10 cellular contexts compared by ENCODE assay signal in genomic region chr7:131284702-131285419, GRCh38. TPM values are rescaled to one million over a fixed set of nuclear protein-coding genes. Genes with fewer than 3 reads are reported as not detected.
DNase-seq lines count a peak whose midpoint lies in the region; TF ChIP-seq lines count a peak whose summit lies in the region.
"Had no signal": no experiment of that assay in that cellular context is flagged by ENCODE, and none has a peak within 500 bp of the region (broad histone marks: within the 10 kb centered on the region; RNA-seq: fewer than 3 reads in every experiment).

No MANE protein-coding gene starts in this region.

- H3K4me3 ChIP-seq in epithelial cell of esophagus (ENCODE audit: low read length) (no peak overlapping the region), muscle layer of duodenum (ENCODE audit: low read depth in 1 of 2, low read length in 2 of 2) (no peak overlapping the region), smooth muscle cell (no peak overlapping the region)

- DNase-seq in NCI-H69 (lab: John Stamatoyannopoulos, UW) (peak; percentile 48), epithelial cell of esophagus (ENCODE audit: low read depth) (peak; percentile 33), ureter (ENCODE audit: low spot score) (peak; percentile 58), smooth muscle cell (lab: John Stamatoyannopoulos, UW; ENCODE audit: unreplicated experiment) (no peak), SK-N-DZ (ENCODE audit: low spot score) (no peak), NCI-H2227 treated with DMSO at 0.1 percent for 48 hours (lab: John Stamatoyannopoulos, UW) (no peak)
- DNase-seq: activated CD4-positive, alpha-beta memory T cell treated with anti-CD3 and anti-CD28 coated beads, Interleukin-2, amount 10 ng/mL, durations not matched to agents 7 days and 5 days; natural killer cell; NCI-H82 had no signal

- H3K36me3 ChIP-seq in muscle layer of duodenum (ENCODE audit: control insufficient read depth in 1 of 2, insufficient read depth in 2 of 2, low read length in 2 of 2) (no peaks in the 10 kb centered on the region), smooth muscle cell (ENCODE audit: low read depth) (no peaks in the 10 kb centered on the region)

- H4K20me1 ChIP-seq in smooth muscle cell (ENCODE audit: low read depth): no peaks in the 10 kb centered on the region

- WGBS in smooth muscle cell (ENCODE audit: low lambda C conversion rate): 71% methylated on average over 13 of the region's 13 CpGs

- no peak for TF ChIP-seq CTCF in epithelial cell of esophagus (IDR thresholded peaks at IDR 0.05; ENCODE audit: insufficient read depth, low read depth, low read length, missing control alignments)
- TF ChIP-seq CTCF in smooth muscle cell (IDR thresholded peaks at IDR 0.05; ENCODE audit: borderline replicate concordance, insufficient read depth, poor library complexity, severe bottlenecking): no peak

- H3K4me2 ChIP-seq in smooth muscle cell: no peak overlapping the region

- H2AFZ ChIP-seq in smooth muscle cell (ENCODE audit: low read depth): no peak overlapping the region

- H3K4me1 ChIP-seq in muscle layer of duodenum (ENCODE audit: control insufficient read depth in 1 of 2, insufficient read depth in 2 of 2, low read length in 2 of 2): peaks cover 0 to 8% of the 10 kb centered on the region in 2 donors
- peaks cover 6% of the 10 kb centered on the region for H3K4me1 ChIP-seq in smooth muscle cell (ENCODE audit: low read depth)

- H3K9me3 ChIP-seq in muscle layer of duodenum (ENCODE audit: control insufficient read depth in 1 of 2, low read length in 2 of 2) (no peaks in the 10 kb centered on the region), smooth muscle cell (replicated peaks; ENCODE audit: low read depth) (no peaks in the 10 kb centered on the region)

- no peaks in the 10 kb centered on the region for H3F3A ChIP-seq in smooth muscle cell (ENCODE audit: low read depth)

- H3K27me3 ChIP-seq in muscle layer of duodenum (ENCODE audit: low read depth, low read length) (no peaks in the 10 kb centered on the region), smooth muscle cell (ENCODE audit: low read depth) (no peaks in the 10 kb centered on the region)

- H3K27ac ChIP-seq in muscle layer of duodenum (ENCODE audit: low read length): peak overlapping the region; percentile 53
- H3K27ac ChIP-seq in smooth muscle cell (ENCODE audit: low read depth): no peak overlapping the region

- H3K79me2 ChIP-seq in smooth muscle cell (ENCODE audit: low read depth): no peaks in the 10 kb centered on the region

- no peak overlapping the region for H3K9ac ChIP-seq in smooth muscle cell (ENCODE audit: low read depth)

RNA-seq across cellular contexts. Expression of gene MKLN1, which starts 42.8 kb away (rescaled TPM):
- total RNA-seq in ureter: 99.6 TPM
- 45.3 and 55.5 TPM in 2 replicates for total RNA-seq in smooth muscle cell
- 26.3 and 26.8 TPM in 2 replicates for polyA plus RNA-seq in smooth muscle cell
- polyA plus RNA-seq in SK-N-DZ (2014; cell fraction: cytosol; rRNA removed): 9.9 and 11.2 TPM in 2 replicates
- 14.5 and 21.7 TPM in 2 replicates for polyA plus RNA-seq in SK-N-DZ (2014; cell fraction: nucleus; rRNA removed)

Comparison
In these comparisons a context has a peak if more than half of its experiments do, and no peak if none do; other contexts are left out.
1. DNase-seq: peak in NCI-H69 (single experiment), epithelial cell of esophagus (single experiment) and ureter (single experiment); none in smooth muscle cell (single experiment), SK-N-DZ (single experiment) and NCI-H2227 treated with DMSO at 0.1 percent for 48 hours (single experiment).